Comparison of ENCODE assay signal across 2 cellular contexts in the genomic region with DNA sequence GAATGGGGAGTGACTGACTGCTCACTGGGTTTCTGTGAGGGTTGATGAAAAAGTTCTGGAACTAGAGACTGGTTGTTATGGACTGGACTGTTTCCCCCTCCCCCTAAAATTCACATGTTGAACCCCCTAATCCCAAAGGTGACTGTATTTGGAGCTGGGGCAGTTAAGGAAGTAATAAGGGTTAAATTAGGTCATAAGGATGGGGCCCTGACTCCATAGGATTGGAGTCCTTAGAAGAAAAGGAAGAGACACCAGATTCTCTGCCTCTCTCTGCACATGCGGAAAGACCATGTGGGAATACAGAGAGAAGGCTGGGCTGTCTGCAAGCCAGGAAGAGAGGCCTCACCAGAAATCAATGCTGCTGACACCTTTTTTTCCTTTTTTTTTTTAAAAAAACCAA.
TF ChIP-seq lines count a peak whose summit lies in the region.

No MANE protein-coding gene starts in this region.

TF ChIP-seq in GM23338, 12 proteins besides CTCF, POLR2A, EP300 and RAD21:
- no peak for TF ChIP-seq STAT1 (IDR thresholded peaks at IDR 0.05; ENCODE audit: unreplicated experiment)

TF ChIP-seq in K562, 482 proteins besides CTCF, POLR2A, EP300 and RAD21:
- TF ChIP-seq, protein P1, sequence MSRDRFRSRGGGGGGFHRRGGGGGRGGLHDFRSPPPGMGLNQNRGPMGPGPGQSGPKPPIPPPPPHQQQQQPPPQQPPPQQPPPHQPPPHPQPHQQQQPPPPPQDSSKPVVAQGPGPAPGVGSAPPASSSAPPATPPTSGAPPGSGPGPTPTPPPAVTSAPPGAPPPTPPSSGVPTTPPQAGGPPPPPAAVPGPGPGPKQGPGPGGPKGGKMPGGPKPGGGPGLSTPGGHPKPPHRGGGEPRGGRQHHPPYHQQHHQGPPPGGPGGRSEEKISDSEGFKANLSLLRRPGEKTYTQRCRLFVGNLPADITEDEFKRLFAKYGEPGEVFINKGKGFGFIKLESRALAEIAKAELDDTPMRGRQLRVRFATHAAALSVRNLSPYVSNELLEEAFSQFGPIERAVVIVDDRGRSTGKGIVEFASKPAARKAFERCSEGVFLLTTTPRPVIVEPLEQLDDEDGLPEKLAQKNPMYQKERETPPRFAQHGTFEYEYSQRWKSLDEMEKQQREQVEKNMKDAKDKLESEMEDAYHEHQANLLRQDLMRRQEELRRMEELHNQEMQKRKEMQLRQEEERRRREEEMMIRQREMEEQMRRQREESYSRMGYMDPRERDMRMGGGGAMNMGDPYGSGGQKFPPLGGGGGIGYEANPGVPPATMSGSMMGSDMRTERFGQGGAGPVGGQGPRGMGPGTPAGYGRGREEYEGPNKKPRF (IDR thresholded peaks at IDR 0.05; ENCODE audit: low read depth, low read length) = no peak
- TF ChIP-seq ZBTB8A (IDR thresholded peaks at IDR 0.05; ENCODE audit: partially characterized antibody) = no peak
